8 cellular contexts compared by ENCODE assay signal in the genomic region with DNA sequence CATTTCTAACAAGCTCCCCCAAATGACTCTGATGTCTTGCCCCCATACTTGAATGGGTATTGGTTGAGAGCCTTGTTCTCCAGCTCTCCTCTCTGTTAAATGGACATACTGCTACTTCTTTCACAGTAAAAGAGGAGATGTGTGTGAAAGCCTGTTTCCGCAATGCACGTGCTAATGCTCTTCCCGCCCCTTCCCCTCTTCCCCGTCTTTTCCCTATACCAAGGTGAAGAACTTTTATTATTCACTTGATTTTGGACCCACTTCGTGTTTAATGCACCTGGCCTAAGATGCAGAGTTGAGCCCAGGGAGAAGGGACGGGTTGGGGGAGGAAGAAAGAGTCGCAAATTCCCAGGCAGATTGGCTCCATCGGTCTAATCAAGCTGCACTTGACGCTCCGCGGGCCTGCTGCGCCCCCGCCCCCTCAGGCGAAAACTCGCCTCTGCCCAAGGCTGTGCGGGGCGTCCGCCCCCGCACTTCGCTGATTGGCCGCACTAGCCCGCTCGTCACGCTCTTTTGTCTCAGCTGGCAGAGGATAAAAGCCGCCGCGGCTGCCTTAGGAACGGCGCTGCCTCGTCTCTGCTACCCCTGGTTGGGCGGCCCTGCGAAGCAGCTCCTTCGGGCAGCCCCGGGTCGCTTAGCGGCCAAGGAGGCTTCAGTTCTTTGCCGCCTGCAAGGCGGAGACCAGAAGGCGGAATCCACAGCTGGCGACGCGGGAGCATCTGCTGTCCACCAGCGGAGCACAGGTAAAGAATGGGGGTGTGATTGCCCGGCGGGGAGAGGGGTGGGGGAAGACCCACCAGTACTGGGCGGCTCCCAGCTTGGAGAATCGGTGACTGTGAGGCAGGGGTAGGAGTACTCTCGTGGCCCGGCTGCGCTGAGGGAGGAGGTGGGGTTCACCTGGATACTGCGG. TPM values are rescaled to one million over a fixed set of nuclear protein-coding genes. Genes with fewer than 3 reads are reported as not detected.
DNase-seq lines count a peak whose midpoint lies in the region; ATAC-seq and TF ChIP-seq lines count a peak whose summit lies in the region.

ZCCHC12 (plus strand) TSS at position 562 of the 910 bp plus-strand sequence. CDS start 1,421 bp downstream, outside the sequence.

- H3K4me1 ChIP-seq in iPS-20b (ENCODE audit: insufficient read depth, low read length): peaks cover 5% of the 10 kb centered on the region; the same call in 1 of the 2 replicates
- H3K4me1 ChIP-seq in spleen: peaks cover 0 to 27% (median 17%) of the 10 kb centered on the region in 6 donors

- ATAC-seq in HG02870 (IDR thresholded peaks at IDR 0.05; ENCODE audit: unreplicated experiment): no peak

- intact Hi-C loops in spleen (cut with DNase I; ENCODE audit: low total_unique reads): no loop called here

- H3K27me3 ChIP-seq in iPS-20b (ENCODE audit: insufficient read depth, low read length) (peaks cover 81% of the 10 kb centered on the region), spleen (replicated peaks in 1 of 7) (peaks cover 0 to 57% (median 49%) of the 10 kb centered on the region in 7 donors)

- in situ Hi-C loops in astrocyte of the spinal cord (cut with HindIII; ENCODE audit: low sequenced_read_pairs): no loop called here

- no peak within 1 kb of the TSS for H3K9ac ChIP-seq in iPS-20b (ENCODE audit: low read depth, low read length)

- no peak for TF ChIP-seq POLR2A in spleen (IDR thresholded peaks at IDR 0.05)

- no peak within 1 kb of the TSS for H3K4me3 ChIP-seq in Jurkat, Clone E6-1 (ENCODE audit: low read length)
- H3K4me3 ChIP-seq in astrocyte of the spinal cord (ENCODE audit: low read depth, low read length) (peak within 1 kb of the TSS; percentile 32), iPS-20b (ENCODE audit: low read length) (peak within 1 kb of the TSS; percentile 57; the same call in 1 of the 2 replicates), spleen (peak within 1 kb of the TSS in 6 of 8 donors; percentile 6 to 58 (median 20))

- 4 to 50% (median 6%) methylated on average over 23 to 51 of the region's 51 CpGs for WGBS in spleen, 5 donors

- DNase-seq in ELR (ENCODE audit: low read depth): peak; percentile 58
- peak; percentile 33 for DNase-seq in Jurkat, Clone E6-1 (ENCODE audit: low read depth, low spot score)
- DNase-seq in T-helper 1 cell: peak in 3 of 5 donors; percentile 8 to 23 (median 22)
- DNase-seq in astrocyte of the spinal cord (ENCODE audit: low read depth, low spot score): peak; percentile 59
- DNase-seq in spleen: peak; percentile 80
- no peak for DNase-seq in GF-D8 (lab: John Stamatoyannopoulos, UW)

- no peak for TF ChIP-seq CTCF in astrocyte of the spinal cord (IDR thresholded peaks at IDR 0.05; ENCODE audit: low read depth, low read length)
- no peak for TF ChIP-seq CTCF in spleen (IDR thresholded peaks at IDR 0.05 in 8 of 11, conservative IDR thresholded peaks at IDR 0.05 in 3 of 11)

- H3K27ac ChIP-seq in iPS-20b (ENCODE audit: low read length): no peak within 1 kb of the TSS
- no peak within 1 kb of the TSS for H3K27ac ChIP-seq in spleen

- no peaks in the 10 kb centered on the region for H3K9me3 ChIP-seq in iPS-20b (ENCODE audit: insufficient read depth, low read depth, low read length)
- H3K9me3 ChIP-seq in spleen: peaks cover 0 to 5% (median 0%) of the 10 kb centered on the region in 8 donors

- H3K36me3 ChIP-seq in iPS-20b (ENCODE audit: insufficient read depth, low read depth, low read length) (no peaks in the 10 kb centered on the region), spleen (no peaks in the 10 kb centered on the region)

RNA-seq across cellular contexts. Expression of gene ZCCHC12, which starts in this region (rescaled TPM):
- polyA plus RNA-seq in Jurkat, Clone E6-1 (2012; ENCODE audit: insufficient read depth, insufficient read length): 0.77 TPM
- under 1 TPM in 1 of 7 donors, not detected in 6; 0.65 TPM for total RNA-seq in spleen
- polyA plus RNA-seq in spleen: under 1 TPM in 2 of 3 donors, not detected in 1; 0.03 to 0.49 TPM

Comparison
In these comparisons a context has a peak if more than half of its experiments do, and no peak if none do; other contexts are left out.
1. Peak in DNase-seq and H3K4me3 ChIP-seq in spleen; RNA of the gene not detected or under 1 TPM.